ENCODE assay signal across 8 cellular contexts in the genomic region with DNA sequence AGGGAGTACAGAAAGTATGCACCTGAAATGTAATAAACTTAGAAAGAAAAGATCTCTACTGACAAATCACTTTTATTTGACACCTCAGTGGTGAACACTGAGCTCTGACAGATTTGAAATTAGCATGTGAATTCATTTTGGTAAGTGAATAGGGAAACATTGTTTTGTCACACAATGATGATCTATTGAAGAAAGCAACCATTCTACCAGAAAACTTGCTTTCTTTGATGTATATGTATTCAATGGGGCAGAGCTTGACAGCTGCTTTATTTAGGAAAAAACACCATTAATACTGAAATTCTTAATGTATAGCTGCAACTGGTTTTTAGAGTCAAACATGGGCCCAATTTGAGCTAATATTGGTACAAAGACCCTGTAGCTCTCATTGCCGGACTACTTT.
"Had no signal": no experiment of that assay in that cellular context is flagged by ENCODE, and none has a peak within 500 bp of the region (broad histone marks: within the 10 kb centered on the region; RNA-seq: fewer than 3 reads in every experiment).

No MANE protein-coding gene starts in this region.

- FAIRE-seq: H1, H54, HTR-8/SVneo, K562 had no signal

- DNase-seq: H9, HCEC 1CT, IMR-90 had no signal

- H3K4me2 ChIP-seq: GM23338 had no signal

- H3K4me3 ChIP-seq: GM23338, K562 had no signal
